Comparison of ENCODE assay signal across 8 cellular contexts in genomic region chr6:27157461-27158315, GRCh38.
DNase-seq lines count a peak whose midpoint lies in the region; ATAC-seq lines count a peak whose summit lies in the region.

No MANE protein-coding gene starts in this region.

- H3K4me2 ChIP-seq in mesendoderm (ENCODE audit: low read length) = peak overlapping the region; percentile 94

- peak overlapping the region; percentile 32 for H3K9ac ChIP-seq in mesendoderm (ENCODE audit: low read length)

- no peak overlapping the region for H3K18ac ChIP-seq in mesendoderm (ENCODE audit: low read length)

- H2BK120ac ChIP-seq in mesendoderm (ENCODE audit: low read depth, low read length) = no peak overlapping the region

- H3K23ac ChIP-seq in mesendoderm (ENCODE audit: low read length) = no peak overlapping the region

- H4K8ac ChIP-seq in mesendoderm (ENCODE audit: low read depth, low read length) = no peak overlapping the region

- no CpG with 5 or more reads among the region's 34 CpGs for WGBS in mesendoderm (ENCODE audit: extremely low coverage, insufficient coverage, low lambda C conversion rate)

- H3K27me3 ChIP-seq in mesendoderm (ENCODE audit: insufficient read depth, low read length, poor library complexity) = no peaks in the 10 kb centered on the region

- H2BK5ac ChIP-seq in mesendoderm (ENCODE audit: low read length) = no peak overlapping the region

- no peak overlapping the region for H3K27ac ChIP-seq in mesendoderm (ENCODE audit: low read depth, low read length)

- DNase-seq in G401 (ENCODE audit: low spot score) = peak; percentile 75
- DNase-seq in NCI-H446 (lab: John Stamatoyannopoulos, UW) = peak; percentile 43 to 80
- peak; percentile 81 to 85 for DNase-seq in activated CD4-positive, alpha-beta T cell treated with anti-CD3 and anti-CD28 coated beads, Interleukin-2, amount 50 U/mL, for 48 hours
- peak; percentile 60 for DNase-seq in ecto neural progenitor cell (ENCODE audit: low spot score)
- DNase-seq in mesendoderm = peak; percentile 86
- DNase-seq in stimulated activated CD8-positive, alpha-beta memory T cell treated with anti-CD3 and anti-CD28 coated beads, Interleukin-15, amount 100 ng/mL, for 48 hours (ENCODE audit: low read depth in 2 of 2) = peak; percentile 68 to 72
- no peak for DNase-seq in GM19238 (ENCODE audit: insufficient read length, low spot score)

- no peak overlapping the region for H2BK15ac ChIP-seq in mesendoderm (replicated peaks; ENCODE audit: low read depth)

- H3K36me3 ChIP-seq in mesendoderm (ENCODE audit: control insufficient read depth, insufficient read depth, low read length) = no peaks in the 10 kb centered on the region

- H3K4ac ChIP-seq in mesendoderm (ENCODE audit: low read depth, low read length) = no peak overlapping the region

- H4K5ac ChIP-seq in mesendoderm (ENCODE audit: low read length) = no peak overlapping the region

- in situ Hi-C loops in G401 (cut with HindIII; ENCODE audit: low sequenced_read_pairs) = no loop called here

- H3K79me1 ChIP-seq in mesendoderm (ENCODE audit: low read length) = no peaks in the 10 kb centered on the region

- H2AK5ac ChIP-seq in mesendoderm (ENCODE audit: low read length) = no peak overlapping the region

- H3K56ac ChIP-seq in mesendoderm (ENCODE audit: low read length) = peak overlapping the region; percentile 78

- H3K4me1 ChIP-seq in mesendoderm (ENCODE audit: control insufficient read depth, low read depth, low read length) = peaks cover 2% of the 10 kb centered on the region

- peak overlapping the region; percentile 56 for H3K4me3 ChIP-seq in mesendoderm (ENCODE audit: low read length)

- no peaks in the 10 kb centered on the region for H3K79me2 ChIP-seq in mesendoderm (ENCODE audit: control insufficient read depth, insufficient read depth, low read length)

- peak; percentile 57 for ATAC-seq in HG02571 (IDR thresholded peaks at IDR 0.05; ENCODE audit: unreplicated experiment)
